8 cellular contexts compared by ENCODE assay signal in the genomic region with DNA sequence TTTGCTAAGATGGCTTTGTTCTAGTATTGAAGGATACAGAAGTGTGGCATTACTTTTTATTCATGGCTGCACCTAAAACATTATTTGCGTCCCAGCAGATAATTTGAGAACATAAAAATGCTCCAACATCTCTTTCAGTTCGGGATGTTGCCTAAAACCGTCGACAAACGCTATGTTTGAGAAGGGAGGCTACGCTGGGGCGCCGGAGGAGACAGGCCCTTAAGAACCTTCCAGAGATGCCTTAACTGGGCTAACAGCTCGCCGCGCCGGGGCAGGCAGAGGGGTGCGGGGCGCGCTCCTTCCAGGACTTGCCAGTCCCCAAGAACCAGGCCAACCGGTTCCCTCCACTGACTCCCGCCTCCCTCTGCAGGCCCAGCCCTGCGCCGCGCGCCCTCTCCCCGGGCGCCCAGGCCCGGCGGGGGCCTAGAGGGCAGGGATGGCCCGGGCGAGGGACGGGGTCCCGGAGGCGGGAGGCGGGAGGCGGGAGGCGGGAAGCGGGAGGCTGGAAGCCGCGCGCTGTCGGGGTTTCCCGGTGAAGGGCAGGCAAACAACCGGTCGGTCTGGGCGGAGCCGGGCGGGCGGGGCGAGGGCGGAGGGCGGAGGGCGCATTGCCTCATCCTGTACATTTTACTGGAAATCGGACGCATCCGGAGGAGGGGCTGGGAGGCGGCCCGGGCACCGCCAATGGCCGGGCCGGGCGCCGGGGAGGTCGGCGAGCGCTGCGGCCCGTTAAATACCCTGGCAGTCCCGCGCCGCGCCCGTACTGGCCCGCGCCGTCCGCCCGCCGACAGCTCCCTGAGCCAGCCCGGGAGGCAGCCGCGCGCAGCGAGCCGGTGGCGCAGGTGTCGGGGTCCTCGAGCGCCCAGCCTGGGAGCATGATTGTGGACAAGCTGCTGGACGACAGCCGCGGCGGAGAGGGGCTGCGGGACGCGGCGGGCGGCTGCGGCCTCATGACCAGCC. TPM values are rescaled to one million over a fixed set of nuclear protein-coding genes. Genes with fewer than 3 reads are reported as not detected.
DNase-seq lines count a peak whose midpoint lies in the region; ATAC-seq, FAIRE-seq and TF ChIP-seq lines count a peak whose summit lies in the region.

A gene with protein sequence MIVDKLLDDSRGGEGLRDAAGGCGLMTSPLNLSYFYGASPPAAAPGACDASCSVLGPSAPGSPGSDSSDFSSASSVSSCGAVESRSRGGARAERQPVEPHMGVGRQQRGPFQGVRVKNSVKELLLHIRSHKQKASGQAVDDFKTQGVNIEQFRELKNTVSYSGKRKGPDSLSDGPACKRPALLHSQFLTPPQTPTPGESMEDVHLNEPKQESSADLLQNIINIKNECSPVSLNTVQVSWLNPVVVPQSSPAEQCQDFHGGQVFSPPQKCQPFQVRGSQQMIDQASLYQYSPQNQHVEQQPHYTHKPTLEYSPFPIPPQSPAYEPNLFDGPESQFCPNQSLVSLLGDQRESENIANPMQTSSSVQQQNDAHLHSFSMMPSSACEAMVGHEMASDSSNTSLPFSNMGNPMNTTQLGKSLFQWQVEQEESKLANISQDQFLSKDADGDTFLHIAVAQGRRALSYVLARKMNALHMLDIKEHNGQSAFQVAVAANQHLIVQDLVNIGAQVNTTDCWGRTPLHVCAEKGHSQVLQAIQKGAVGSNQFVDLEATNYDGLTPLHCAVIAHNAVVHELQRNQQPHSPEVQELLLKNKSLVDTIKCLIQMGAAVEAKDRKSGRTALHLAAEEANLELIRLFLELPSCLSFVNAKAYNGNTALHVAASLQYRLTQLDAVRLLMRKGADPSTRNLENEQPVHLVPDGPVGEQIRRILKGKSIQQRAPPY (plus strand): TSS at position 761 of the 960 bp plus-strand sequence. CDS start 115 bp downstream, at position 876.

- intact Hi-C loops in dendritic cell treated with granulocyte-macrophage colony-stimulating factor and Interleukin-4, amounts not matched to agents 40 ng/mL and 50 ng/mL, for 4 days (cut with micrococcal nuclease), result loop anchor here (2.0 kb wide), 1 partner anchor 22 kb away; no protein-coding TSS in a partner anchor
- intact Hi-C loops in left lung (cut with DNase I), result no loop called here

- no peak for TF ChIP-seq CTCF in left lung (IDR thresholded peaks at IDR 0.05)

- peak within 1 kb of the TSS; percentile 99 to 100 for H3K27ac ChIP-seq in left lung

- DNase-seq in Ammon's horn (ENCODE audit: low spot score) (peak; percentile 90), GM19239 (ENCODE audit: insufficient read length, low spot score) (peak; percentile 67), NCI-H748 treated with DMSO at 0.1 percent for 48 hours (lab: John Stamatoyannopoulos, UW) (peak; percentile 43), left lung (peak; percentile 97 to 99)
- DNase-seq in activated CD4-positive, alpha-beta T cell treated with anti-CD3 and anti-CD28 coated beads, Interleukin-2, amount 50 U/mL, for 24 hours (ENCODE audit: low read depth in 1 of 2, low spot score in 1 of 2), result peak; percentile 83 to 86
- DNase-seq in stimulated activated CD4-positive, alpha-beta T cell treated with anti-CD3 and anti-CD28 coated beads, Interleukin-2, amount 100 ng/mL, for 48 hours, result peak; percentile 88 to 89

- peaks cover 15 to 24% of the 10 kb centered on the region in 2 donors for H3K36me3 ChIP-seq in left lung

- H3K4me1 Mint-ChIP-seq in dendritic cell treated with granulocyte-macrophage colony-stimulating factor and Interleukin-4, amounts not matched to agents 40 ng/mL and 50 ng/mL, for 4 days (ENCODE audit: low read depth), result peaks cover 42% of the 10 kb centered on the region

- peaks cover 6 to 50% of the 10 kb centered on the region in 2 donors for H3K4me1 ChIP-seq in left lung

- peak within 1 kb of the TSS; percentile 91 for H3K4me3 Mint-ChIP-seq in dendritic cell treated with granulocyte-macrophage colony-stimulating factor and Interleukin-4, amounts not matched to agents 40 ng/mL and 50 ng/mL, for 4 days

- H3K27me3 ChIP-seq in left lung, result no peaks in the 10 kb centered on the region

- H3K9me3 Mint-ChIP-seq in dendritic cell treated with granulocyte-macrophage colony-stimulating factor and Interleukin-4, amounts not matched to agents 40 ng/mL and 50 ng/mL, for 4 days, result no peaks in the 10 kb centered on the region

- FAIRE-seq in GM19239 (lab: Jason Lieb, UNC), result peak; percentile 60

- H3K36me3 Mint-ChIP-seq in dendritic cell treated with granulocyte-macrophage colony-stimulating factor and Interleukin-4, amounts not matched to agents 40 ng/mL and 50 ng/mL, for 4 days (ENCODE audit: low read depth), result peaks cover 44% of the 10 kb centered on the region

- H3K9me3 ChIP-seq in left lung, result no peaks in the 10 kb centered on the region

- H3K27me3 Mint-ChIP-seq in dendritic cell treated with granulocyte-macrophage colony-stimulating factor and Interleukin-4, amounts not matched to agents 40 ng/mL and 50 ng/mL, for 4 days, result no peaks in the 10 kb centered on the region

- H3K27ac Mint-ChIP-seq in dendritic cell treated with granulocyte-macrophage colony-stimulating factor and Interleukin-4, amounts not matched to agents 40 ng/mL and 50 ng/mL, for 4 days, result peak within 1 kb of the TSS; percentile 98

- peak within 1 kb of the TSS; percentile 76 to 94 for H3K4me3 ChIP-seq in left lung

- peak; percentile 77 for ATAC-seq in HG03442 (IDR thresholded peaks at IDR 0.05; ENCODE audit: unreplicated experiment)
- peak; percentile 89 for ATAC-seq in left lung

RNA-seq across cellular contexts. Expression of the gene that starts here (rescaled TPM):
- total RNA-seq in left lung, result 10 to 100 TPM; 57.9 to 76.0 TPM

Comparison
In these comparisons a context has a peak if more than half of its experiments do, and no peak if none do; other contexts are left out.
1. Peak in every context shown above with its lines: DNase-seq, ATAC-seq, H3K4me3 ChIP-seq and H3K27ac ChIP-seq.
2. DNase-seq: peak in every context shown above with its lines; median percentile 98 in left lung; 90 in Ammon's horn; 88 in stimulated activated CD4-positive, alpha-beta T cell treated with anti-CD3 and anti-CD28 coated beads, Interleukin-2, amount 100 ng/mL, for 48 hours; 84 in activated CD4-positive, alpha-beta T cell treated with anti-CD3 and anti-CD28 coated beads, Interleukin-2, amount 50 U/mL, for 24 hours; 67 in GM19239; 43 in NCI-H748 treated with DMSO at 0.1 percent for 48 hours.